In genomic region chr2:127700527-127701192, GRCh38 we compare ENCODE assay signal across 1 cellular context.
TF ChIP-seq lines count a peak whose summit lies in the region.

No MANE protein-coding gene starts in this region.

TF ChIP-seq in HEK293, 187 proteins besides CTCF, POLR2A, EP300 and RAD21 (continued from another document):
- TF ChIP-seq PRDM4 (tag by site-specific recombination; IDR thresholded peaks at IDR 0.05) (no peak), ZBTB10 (tag by site-specific recombination; IDR thresholded peaks at IDR 0.05) (no peak), ZBTB49 (tag by site-specific recombination; IDR thresholded peaks at IDR 0.05; ENCODE audit: low read depth) (no peak), ZNF449 (tag by site-specific recombination; IDR thresholded peaks at IDR 0.05) (no peak), ZNF146 (tag by site-specific recombination; IDR thresholded peaks at IDR 0.05) (no peak), ZNF747 (tag by site-specific recombination; IDR thresholded peaks at IDR 0.05) (no peak), SETDB1 (IDR thresholded peaks at IDR 0.05; ENCODE audit: insufficient read length, low read length) (no peak), ZBTB11 (tag by site-specific recombination; conservative IDR thresholded peaks at IDR 0.05; ENCODE audit: low read depth) (no peak)
